In genomic region chr22:45124176-45124857, GRCh38 we compare ENCODE assay signal across 1 cellular context.
TF ChIP-seq lines count a peak whose summit lies in the region.

No MANE protein-coding gene starts in this region.

TF ChIP-seq in IMR-90, 13 proteins besides CTCF, POLR2A, EP300 and RAD21 (continued from another document):
- no peak for TF ChIP-seq ELK1 (IDR thresholded peaks at IDR 0.05; ENCODE audit: borderline replicate concordance, low read depth, low read length)
- no peak for TF ChIP-seq CEBPB (IDR thresholded peaks at IDR 0.05; ENCODE audit: low read depth, low read length)
- no peak for TF ChIP-seq MAZ (IDR thresholded peaks at IDR 0.05; ENCODE audit: borderline replicate concordance, low read depth, low read length)
- no peak for TF ChIP-seq SMC3 (IDR thresholded peaks at IDR 0.05; ENCODE audit: low read depth, low read length)
- no peak for TF ChIP-seq RFX5 (IDR thresholded peaks at IDR 0.05; ENCODE audit: low read depth, low read length)
- TF ChIP-seq FOS (IDR thresholded peaks at IDR 0.05; ENCODE audit: low read depth, low read length), result no peak
- TF ChIP-seq CHD1 (IDR thresholded peaks at IDR 0.05; ENCODE audit: low read depth, low read length), result no peak
- TF ChIP-seq RCOR1 (IDR thresholded peaks at IDR 0.05; ENCODE audit: insufficient replicate concordance, low read length), result no peak
- TF ChIP-seq BHLHE40 (IDR thresholded peaks at IDR 0.05; ENCODE audit: low read depth, low read length), result no peak
- TF ChIP-seq MXI1 (IDR thresholded peaks at IDR 0.05; ENCODE audit: borderline replicate concordance, low read depth, low read length), result no peak
TF ChIP-seq in IMR-90: peak in this region for 0.
